Comparison of ENCODE assay signal across 18 cellular contexts in genomic region chr20:57705103-57705899, GRCh38. TPM values are rescaled to one million over a fixed set of nuclear protein-coding genes. Genes with fewer than 3 reads are reported as not detected.
DNase-seq lines count a peak whose midpoint lies in the region; ATAC-seq and TF ChIP-seq lines count a peak whose summit lies in the region.
"Had no signal": no experiment of that assay in that cellular context is flagged by ENCODE, and none has a peak within 500 bp of the region (broad histone marks: within the 10 kb centered on the region; RNA-seq: fewer than 3 reads in every experiment).

No MANE protein-coding gene starts in this region.

- peaks cover 83% of the 10 kb centered on the region for H3K4me1 Mint-ChIP-seq in brain
- peaks cover 77 to 87% (median 86%) of the 10 kb centered on the region in 3 donors for H3K4me1 Mint-ChIP-seq in naive B cell

- H3K9me3 Mint-ChIP-seq in brain (peaks cover 0 to 4% (median 0%) of the 10 kb centered on the region in 5 experiments), naive B cell (peaks cover 0 to 5% (median 0%) of the 10 kb centered on the region in 7 donors)
- H3K9me3 Mint-ChIP-seq: stimulated activated naive B cell treated with anti-CD40 and anti-IgM and Interleukin-4, amounts not matched to agents 10 μg/mL and 1 μg/mL and 100 μg/mL, for 72 hours had no signal

- H3K27me3 ChIP-seq in left ventricle myocardium inferior (ENCODE audit: low read depth) (no peaks in the 10 kb centered on the region), uterus (no peaks in the 10 kb centered on the region)

- DNase-seq in left ventricle myocardium inferior: no peak
- no peak for DNase-seq in left ventricle myocardium superior
- no peak for DNase-seq in naive B cell
- DNase-seq in uterus: no peak
- no peak for DNase-seq in NCI-H2107 treated with DMSO at 0.1 percent for 48 hours (lab: John Stamatoyannopoulos, UW; ENCODE audit: unreplicated experiment)
- DNase-seq in amygdala (lab: John Stamatoyannopoulos, UW): no peak
- DNase-seq: activated CD4-positive, CD25-positive, alpha-beta regulatory T cell; activated gamma-delta T cell; aorta; Caco-2; left colon; NCI-H1092 treated with DMSO at 0.1 percent for 48 hours; posterior cingulate gyrus; Right ventricle myocardium superior; stimulated activated naive B cell treated with anti-CD40 and anti-IgM and Interleukin-4, amounts not matched to agents 10 μg/mL and 1 μg/mL and 100 μg/mL, for 72 hours; T-helper 17 cell had no signal

- H3K27ac Mint-ChIP-seq in brain: peak overlapping the region in 2 of 5 experiments; percentile 52 to 67
- peak overlapping the region; percentile 80 to 100 (median 99) for H3K27ac Mint-ChIP-seq in naive B cell

- ATAC-seq in left ventricle myocardium superior (no peak), naive B cell (ENCODE audit: low read depth in 2 of 2) (no peak), HG03280 (IDR thresholded peaks at IDR 0.05; ENCODE audit: unreplicated experiment) (no peak)
- ATAC-seq: left colon; stimulated activated naive B cell treated with anti-CD40 and anti-IgM and Interleukin-4, amounts not matched to agents 10 μg/mL and 1 μg/mL and 100 μg/mL, for 72 hours; T-helper 17 cell had no signal

- intact Hi-C loops in left ventricle myocardium inferior (cut with micrococcal nuclease): no loop called here
- intact Hi-C loops in left ventricle myocardium superior (cut with micrococcal nuclease): no loop called here
- intact Hi-C loops in uterus (cut with DNase I; ENCODE audit: low total_unique reads): no loop called here

- H3K4me3 ChIP-seq in left ventricle myocardium inferior: peak overlapping the region; percentile 86
- H3K4me3 ChIP-seq in uterus: no peak overlapping the region

- TF ChIP-seq CTCF in left ventricle myocardium inferior (IDR thresholded peaks at IDR 0.05; ENCODE audit: borderline replicate concordance) (no peak), brain (conservative IDR thresholded peaks at IDR 0.05) (no peak), uterus (IDR thresholded peaks at IDR 0.05) (no peak)

- H3K27ac ChIP-seq in left ventricle myocardium inferior (replicated peaks) (peak overlapping the region; percentile 44), uterus (peak overlapping the region; percentile 3 to 75)

- H3K36me3 ChIP-seq in left ventricle myocardium inferior: no peaks in the 10 kb centered on the region
- no peaks in the 10 kb centered on the region for H3K36me3 ChIP-seq in uterus

- H3K36me3 Mint-ChIP-seq in brain (peaks cover 3% of the 10 kb centered on the region), naive B cell (peaks cover 0 to 7% of the 10 kb centered on the region in 2 donors)

- no peaks in the 10 kb centered on the region for H3K9me3 ChIP-seq in left ventricle myocardium inferior (replicated peaks)
- no peaks in the 10 kb centered on the region for H3K9me3 ChIP-seq in uterus
- H3K9me3 ChIP-seq: Caco-2 had no signal

- peaks cover 9% of the 10 kb centered on the region for H3K27me3 Mint-ChIP-seq in brain
- H3K27me3 Mint-ChIP-seq in naive B cell: no peaks in the 10 kb centered on the region
- H3K27me3 Mint-ChIP-seq: stimulated activated naive B cell treated with anti-CD40 and anti-IgM and Interleukin-4, amounts not matched to agents 10 μg/mL and 1 μg/mL and 100 μg/mL, for 72 hours; T-helper 17 cell had no signal

- TF ChIP-seq POLR2A in uterus (IDR thresholded peaks at IDR 0.05): no peak

- H3K4me1 ChIP-seq in left ventricle myocardium inferior (peaks cover 67% of the 10 kb centered on the region), uterus (peaks cover 0 to 4% of the 10 kb centered on the region in 2 donors)

- H3K4me3 Mint-ChIP-seq in brain (peak overlapping the region in 4 of 5 experiments; percentile 51 to 95 (median 66)), naive B cell (peak overlapping the region; percentile 57 to 97 (median 75))
- H3K4me3 Mint-ChIP-seq: stimulated activated naive B cell treated with anti-CD40 and anti-IgM and Interleukin-4, amounts not matched to agents 10 μg/mL and 1 μg/mL and 100 μg/mL, for 72 hours; T-helper 17 cell had no signal

RNA-seq across cellular contexts. Expression of gene PMEPA1, which starts 4.5 kb away (rescaled TPM):
- total RNA-seq in left ventricle myocardium inferior (36.4 TPM), left ventricle myocardium superior (24.7 TPM), uterus (10 to 100 TPM in 3 of 4 donors, 1 to 10 TPM in 1; 5.6 to 51.9 (median 33.5) TPM)
- polyA plus RNA-seq in brain (ENCODE audit: insufficient read depth, low read depth, low replicate concordance) (43.8 TPM), naive B cell (ENCODE audit: low read depth in 6 of 6) (10 to 100 TPM in 5 of 6 donors, 1 to 10 TPM in 1; 7.6 to 18.7 (median 12.5) TPM)
